Comparison of ENCODE assay signal across 1 cellular context in genomic region chr1:33334081-33334552, GRCh38.
TF ChIP-seq lines count a peak whose summit lies in the region.

No MANE protein-coding gene starts in this region.

TF ChIP-seq in GM23338, 12 proteins besides CTCF, POLR2A, EP300 and RAD21 (continued from another document):
- TF ChIP-seq ZNF462 (CRISPR knock-in tag; IDR thresholded peaks at IDR 0.05) = no peak
- no peak for TF ChIP-seq STAT1 (IDR thresholded peaks at IDR 0.05; ENCODE audit: unreplicated experiment)
- no peak for TF ChIP-seq EZH2phosphoT487 (IDR thresholded peaks at IDR 0.05; ENCODE audit: unreplicated experiment)
- TF ChIP-seq CREB1 (CRISPR knock-in tag; IDR thresholded peaks at IDR 0.05; ENCODE audit: low read depth) = no peak
- TF ChIP-seq REST (IDR thresholded peaks at IDR 0.05; ENCODE audit: unreplicated experiment) = no peak
- TF ChIP-seq ZNF331 (CRISPR knock-in tag; IDR thresholded peaks at IDR 0.05; ENCODE audit: low read depth) = no peak
